ENCODE assay signal across 2 cellular contexts in the genomic region with DNA sequence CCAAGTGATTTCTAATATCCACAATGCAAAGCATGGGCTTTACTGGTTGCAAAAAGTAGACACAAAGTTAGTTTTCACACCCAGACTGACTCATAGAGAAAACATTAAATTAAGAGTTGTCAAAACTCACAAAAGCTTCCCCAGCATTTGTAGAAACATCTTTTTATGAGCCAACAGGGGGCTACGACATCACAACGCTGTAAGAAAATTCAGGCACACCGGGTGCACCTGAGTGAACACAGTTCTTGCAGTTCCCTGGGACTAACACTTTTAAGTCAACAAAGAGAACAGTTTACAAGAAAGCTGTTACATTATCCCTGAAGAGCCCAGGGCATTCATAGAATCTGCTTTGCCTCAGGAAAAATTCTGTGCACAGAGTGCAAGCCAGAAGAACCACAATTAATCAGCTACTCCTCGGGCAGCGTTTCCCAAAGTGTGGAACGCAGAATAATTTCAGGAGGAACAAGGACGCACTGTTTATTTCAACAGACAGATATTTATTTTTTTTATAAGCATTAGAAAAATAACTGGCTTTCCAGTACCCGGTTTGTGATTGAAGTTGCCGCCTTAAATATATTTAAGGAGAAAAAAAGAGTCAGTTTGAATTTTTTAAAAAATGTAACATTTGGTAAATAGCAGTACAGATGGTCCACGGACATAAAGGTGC.
TF ChIP-seq lines count a peak whose summit lies in the region.

No MANE protein-coding gene starts in this region.

TF ChIP-seq in GM12878, 131 proteins besides CTCF, POLR2A, EP300 and RAD21 (continues in another document):
- TF ChIP-seq EED (IDR thresholded peaks at IDR 0.05; ENCODE audit: low read depth), result no peak
- no peak for TF ChIP-seq CHD2 (IDR thresholded peaks at IDR 0.05; ENCODE audit: borderline replicate concordance, low read depth, low read length)
- TF ChIP-seq FOXM1 (IDR thresholded peaks at IDR 0.05; ENCODE audit: low read depth, low read length), result no peak
- no peak for TF ChIP-seq ZBTB4 (CRISPR knock-in tag; IDR thresholded peaks at IDR 0.05)
- TF ChIP-seq KAT2A (conservative IDR thresholded peaks at IDR 0.05; ENCODE audit: control insufficient read depth, low read depth, low read length), result no peak
- TF ChIP-seq PAX5 (IDR thresholded peaks at IDR 0.05; ENCODE audit: borderline replicate concordance, low read depth, low read length), result no peak
- no peak for TF ChIP-seq MLLT1 (IDR thresholded peaks at IDR 0.05)
- TF ChIP-seq CBFB (IDR thresholded peaks at IDR 0.05; ENCODE audit: low read depth), result no peak
- no peak for TF ChIP-seq MTA2 (IDR thresholded peaks at IDR 0.05; ENCODE audit: low read depth)
- TF ChIP-seq NR2C2 (IDR thresholded peaks at IDR 0.05; ENCODE audit: borderline replicate concordance, control insufficient read depth, insufficient read length, low read depth), result no peak
- no peak for TF ChIP-seq SKIL (IDR thresholded peaks at IDR 0.05; ENCODE audit: low read depth, poor library complexity, severe bottlenecking)
- no peak for TF ChIP-seq CBX5 (IDR thresholded peaks at IDR 0.05; ENCODE audit: low read depth)
- TF ChIP-seq DPF2 (IDR thresholded peaks at IDR 0.05), result no peak
- no peak for TF ChIP-seq E2F4 (IDR thresholded peaks at IDR 0.05; ENCODE audit: low read depth, low read length)
- no peak for TF ChIP-seq BACH1 (IDR thresholded peaks at IDR 0.05; ENCODE audit: borderline replicate concordance)
- TF ChIP-seq CREB1 (IDR thresholded peaks at IDR 0.05; ENCODE audit: low read depth), result no peak
- TF ChIP-seq MYC (IDR thresholded peaks at IDR 0.05; ENCODE audit: insufficient read depth, insufficient read length, insufficient replicate concordance, low read length, severe bottlenecking), result no peak
- no peak for TF ChIP-seq STAT3 (IDR thresholded peaks at IDR 0.05; ENCODE audit: low read depth, low read length)
- TF ChIP-seq BCL11A (IDR thresholded peaks at IDR 0.05; ENCODE audit: low read depth, low read length), result no peak

TF ChIP-seq in liver, 16 proteins besides CTCF, POLR2A, EP300 and RAD21:
- TF ChIP-seq EGR1 (IDR thresholded peaks at IDR 0.05; ENCODE audit: low read depth in 2 of 2) (no peak), ATF3 (IDR thresholded peaks at IDR 0.05) (no peak), RXRA (IDR thresholded peaks at IDR 0.05) (no peak), FOXA2 (IDR thresholded peaks at IDR 0.05) (no peak), YY1 (IDR thresholded peaks at IDR 0.05) (no peak), SP1 (IDR thresholded peaks at IDR 0.05) (no peak), HNF4A (conservative IDR thresholded peaks at IDR 0.05) (no peak), HNF4G (IDR thresholded peaks at IDR 0.05) (no peak), NR2F2 (IDR thresholded peaks at IDR 0.05) (no peak), JUND (IDR thresholded peaks at IDR 0.05) (no peak), REST (IDR thresholded peaks at IDR 0.05) (no peak), MAX (IDR thresholded peaks at IDR 0.05) (no peak), TAF1 (conservative IDR thresholded peaks at IDR 0.05) (no peak), GABPA (IDR thresholded peaks at IDR 0.05 in 1 of 2, conservative IDR thresholded peaks at IDR 0.05 in 1 of 2) (no peak), ZBTB33 (IDR thresholded peaks at IDR 0.05) (no peak), FOXA1 (IDR thresholded peaks at IDR 0.05) (no peak)
